In the genomic region with DNA sequence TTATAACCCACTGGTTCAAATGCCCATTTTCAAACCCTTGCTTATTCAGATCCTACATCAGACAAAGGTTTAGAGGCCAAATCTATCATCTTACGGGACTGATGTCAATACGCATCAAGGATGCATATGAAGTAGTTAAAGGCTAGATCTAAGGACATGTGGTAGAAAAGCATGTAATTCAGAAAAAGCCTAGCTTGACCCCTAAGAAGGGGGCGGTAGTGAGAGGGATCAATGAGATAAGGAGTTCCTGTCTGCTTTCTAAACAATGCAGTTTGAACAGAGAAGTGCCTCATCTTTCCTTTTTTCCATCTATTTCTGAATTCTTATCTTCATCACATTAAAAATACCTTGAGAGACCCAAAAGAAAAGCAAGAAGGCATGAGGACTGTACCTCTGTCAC, we compare ENCODE assay signal across 24 cellular contexts.
"Had no signal": no experiment of that assay in that cellular context is flagged by ENCODE, and none has a peak within 500 bp of the region (broad histone marks: within the 10 kb centered on the region; RNA-seq: fewer than 3 reads in every experiment).

No MANE protein-coding gene starts in this region.

- H3K4me3 ChIP-seq: left ventricle myocardium inferior, lower lobe of right lung, spleen, tibial artery, upper lobe of left lung, uterus had no signal

- H3K4me3 Mint-ChIP-seq: dendritic cell treated with granulocyte-macrophage colony-stimulating factor and Interleukin-4, amounts not matched to agents 40 ng/mL and 50 ng/mL, for 4 days; memory B cell; naive B cell; nephron progenitor cell; stimulated activated memory B cell treated with anti-CD40 and anti-IgM and Interleukin-4, amounts not matched to agents 10 μg/mL and 1 μg/mL and 100 μg/mL, for 72 hours; stimulated activated naive CD8-positive, alpha-beta T cell treated with anti-CD3 and anti-CD28 coated beads, Interleukin-15, Interleukin-2, amounts not matched to agents 100 ng/mL and 50 ng/mL, for 24 hours had no signal

- H3K36me3 ChIP-seq: lower lobe of right lung, spleen, upper lobe of left lung, uterus had no signal

- H3K9me3 ChIP-seq: left ventricle myocardium inferior, lower lobe of right lung, spleen, tibial artery, upper lobe of left lung, uterus had no signal

- H3K4me1 ChIP-seq: foreskin keratinocyte, lower lobe of right lung, spleen, tibial artery, upper lobe of left lung, uterus had no signal

- H3K9me3 Mint-ChIP-seq: dendritic cell treated with granulocyte-macrophage colony-stimulating factor and Interleukin-4, amounts not matched to agents 40 ng/mL and 50 ng/mL, for 4 days; memory B cell; naive B cell; nephron progenitor cell; stimulated activated memory B cell treated with anti-CD40 and anti-IgM and Interleukin-4, amounts not matched to agents 10 μg/mL and 1 μg/mL and 100 μg/mL, for 72 hours; stimulated activated naive CD8-positive, alpha-beta T cell treated with anti-CD3 and anti-CD28 coated beads, Interleukin-15, Interleukin-2, amounts not matched to agents 100 ng/mL and 50 ng/mL, for 24 hours had no signal

- DNase-seq: erythroblast; foreskin keratinocyte; head of caudate nucleus; hippocampal formation; kidney; left cardiac atrium; left ventricle myocardium inferior; lower lobe of right lung; naive B cell; nephron progenitor cell; posterior cingulate gyrus; spleen; stimulated activated CD4-positive, alpha-beta T cell treated with anti-CD3 and anti-CD28 coated beads, Interleukin-15, amount 100 ng/mL, for 24 hours; stimulated activated CD4-positive, alpha-beta T cell treated with anti-CD3 and anti-CD28 coated beads, Interleukin-1b, Interleukin-23, amount 100 ng/mL, for 48 hours; stimulated activated CD4-positive, alpha-beta T cell treated with anti-CD3 and anti-CD28 coated beads, Interleukin-4, amount 100 ng/mL, for 24 hours; tibial artery; upper lobe of left lung; uterus had no signal

- FAIRE-seq: endothelial cell of umbilical vein, kidney had no signal

- H3K27ac Mint-ChIP-seq: dendritic cell treated with granulocyte-macrophage colony-stimulating factor and Interleukin-4, amounts not matched to agents 40 ng/mL and 50 ng/mL, for 4 days; memory B cell; naive B cell; nephron progenitor cell; stimulated activated memory B cell treated with anti-CD40 and anti-IgM and Interleukin-4, amounts not matched to agents 10 μg/mL and 1 μg/mL and 100 μg/mL, for 72 hours; stimulated activated naive CD8-positive, alpha-beta T cell treated with anti-CD3 and anti-CD28 coated beads, Interleukin-15, Interleukin-2, amounts not matched to agents 100 ng/mL and 50 ng/mL, for 24 hours had no signal

- ATAC-seq: foreskin keratinocyte; left cardiac atrium; lower lobe of right lung; sciatic nerve; stimulated activated memory B cell treated with anti-CD40 and anti-IgM and Interleukin-4, amounts not matched to agents 10 μg/mL and 1 μg/mL and 100 μg/mL, for 72 hours had no signal

- H3K27me3 ChIP-seq: foreskin keratinocyte, spleen, tibial artery, upper lobe of left lung, uterus had no signal

- H3K27ac ChIP-seq: foreskin keratinocyte, left ventricle myocardium inferior, lower lobe of right lung, spleen, tibial artery, upper lobe of left lung, uterus had no signal

- H3K4me1 Mint-ChIP-seq: memory B cell; naive B cell; stimulated activated memory B cell treated with anti-CD40 and anti-IgM and Interleukin-4, amounts not matched to agents 10 μg/mL and 1 μg/mL and 100 μg/mL, for 72 hours had no signal

- H3K36me3 Mint-ChIP-seq: memory B cell; naive B cell; stimulated activated memory B cell treated with anti-CD40 and anti-IgM and Interleukin-4, amounts not matched to agents 10 μg/mL and 1 μg/mL and 100 μg/mL, for 72 hours had no signal

- H3K27me3 Mint-ChIP-seq: stimulated activated memory B cell treated with anti-CD40 and anti-IgM and Interleukin-4, amounts not matched to agents 10 μg/mL and 1 μg/mL and 100 μg/mL, for 72 hours; stimulated activated naive CD8-positive, alpha-beta T cell treated with anti-CD3 and anti-CD28 coated beads, Interleukin-15, Interleukin-2, amounts not matched to agents 100 ng/mL and 50 ng/mL, for 24 hours had no signal
